In genomic region chr11:3865388-3866193, GRCh38 we compare ENCODE assay signal across 9 cellular contexts. TPM values are rescaled to one million over a fixed set of nuclear protein-coding genes. Genes with fewer than 3 reads are reported as not detected.
A peak's percentile ranks its signal among the peaks of the same experiment; 100 is the strongest.
DNase-seq lines count a peak whose midpoint lies in the region; ATAC-seq, FAIRE-seq and TF ChIP-seq lines count a peak whose summit lies in the region.
"Had no signal": no experiment of that assay in that cellular context is flagged by ENCODE, and none has a peak within 500 bp of the region (broad histone marks: within the 10 kb centered on the region; RNA-seq: fewer than 3 reads in every experiment).

No MANE protein-coding gene starts in this region.

- TF ChIP-seq EP300 in K562 (IDR thresholded peaks at IDR 0.05; ENCODE audit: low read length) = peak; percentile 85; the same call in 1 of the 2 replicates

- H3K27ac ChIP-seq in K562 (ENCODE audit: extremely low read depth, low read depth, low read length) (peak overlapping the region; percentile 77), muscle layer of duodenum (ENCODE audit: low read length) (peak overlapping the region; percentile 12), SJCRH30 (no peak overlapping the region)

- no peaks in the 10 kb centered on the region for H4K20me1 ChIP-seq in K562 (replicated peaks; ENCODE audit: control insufficient read depth, insufficient read depth, low read length)

- ATAC-seq in K562 = peak; percentile 36
- ATAC-seq in HG02588 (IDR thresholded peaks at IDR 0.05; ENCODE audit: unreplicated experiment) = no peak
- no peak for ATAC-seq in HG02763 (IDR thresholded peaks at IDR 0.05; ENCODE audit: unreplicated experiment)

- H3K4me1 ChIP-seq in K562 (replicated peaks in 1 of 2; ENCODE audit: control insufficient read depth in 2 of 2, insufficient read depth in 2 of 2, low read length in 2 of 2) = peaks cover 41 to 75% of the 10 kb centered on the region in 2 experiments
- H3K4me1 ChIP-seq in muscle layer of duodenum (ENCODE audit: control insufficient read depth in 1 of 2, insufficient read depth in 2 of 2, low read length in 2 of 2) = peaks cover 25 to 41% of the 10 kb centered on the region in 2 donors
- no peaks in the 10 kb centered on the region for H3K4me1 ChIP-seq in SJCRH30

- H3K4me2 ChIP-seq in K562 (ENCODE audit: insufficient read depth, low read length) = peak overlapping the region; percentile 47

- no peak overlapping the region for H3K4me3 ChIP-seq in K562
- H3K4me3 ChIP-seq in muscle layer of duodenum (ENCODE audit: low read depth in 1 of 2, low read length in 2 of 2) = no peak overlapping the region
- no peak overlapping the region for H3K4me3 ChIP-seq in SJCRH30

- peak; percentile 60 for DNase-seq in DMS79 (lab: John Stamatoyannopoulos, UW)
- peak; percentile 76 for DNase-seq in HT1080 (ENCODE audit: low read depth)
- peak in 2 of 4 experiments; percentile 55 to 80 for DNase-seq in K562 (ENCODE audit: extremely low read depth in 1 of 4, low spot score in 3 of 4)
- DNase-seq in SJCRH30 = no peak
- no peak for DNase-seq in globus pallidus (ENCODE audit: low spot score)

- peak; percentile 77 for FAIRE-seq in K562 (lab: Jason Lieb, UNC)
- FAIRE-seq: islet of Langerhans had no signal

- peak overlapping the region; percentile 33 to 53; a peak in 3 of 4 replicates for H3K9ac ChIP-seq in K562 (ENCODE audit: insufficient read depth in 1 of 2, low read depth in 2 of 2, low read length in 2 of 2)

- H3K9me1 ChIP-seq in K562 (ENCODE audit: control insufficient read depth, insufficient read depth, low read length) = no peaks in the 10 kb centered on the region

- in situ Hi-C loops in K562 (cut with MboI) = no loop called here

- H3K36me3 ChIP-seq in K562 (ENCODE audit: control insufficient read depth, insufficient read depth, low read length) (no peaks in the 10 kb centered on the region), muscle layer of duodenum (ENCODE audit: control insufficient read depth in 1 of 2, insufficient read depth in 2 of 2, low read length in 2 of 2) (no peaks in the 10 kb centered on the region), SJCRH30 (no peaks in the 10 kb centered on the region)

- intact Hi-C loops in K562 (cut with micrococcal nuclease) = loop anchor here (2.0 kb wide), 1 partner anchor 19 kb away; no protein-coding TSS in a partner anchor

- POLR2A ChIA-PET in K562 (lab: Yijun Ruan, JAX) = interaction anchor here (1.0 to 3.3 kb wide), 3 partner anchors 10 to 226 kb away, joined by 3 to 34 read pairs (median 10); partner anchors contain the start of gene STIM1

- H3K79me2 ChIP-seq in K562 (ENCODE audit: control insufficient read depth, insufficient read depth, low read length) = peaks cover 95% of the 10 kb centered on the region

- no peak overlapping the region for H2AFZ ChIP-seq in K562 (ENCODE audit: low read depth, low read length)

- 5% methylated on average over 3 of the region's 3 CpGs for WGBS in K562 (ENCODE audit: insufficient coverage, low coverage, missing lambda C conversion rate)

- H3K27me3 ChIP-seq in K562 (ENCODE audit: control insufficient read depth in 2 of 2, insufficient read depth in 2 of 2, low read length in 2 of 2) (no peaks in the 10 kb centered on the region), muscle layer of duodenum (ENCODE audit: low read depth, low read length) (no peaks in the 10 kb centered on the region), SJCRH30 (no peaks in the 10 kb centered on the region)

- no peak for TF ChIP-seq CTCF in K562 (IDR thresholded peaks at IDR 0.05 in 2 of 3, conservative IDR thresholded peaks at IDR 0.05 in 1 of 3; ENCODE audit: insufficient read depth in 2 of 3, low read depth in 1 of 3, low read length in 3 of 3)

- H3K9me3 ChIP-seq in K562 (replicated peaks; ENCODE audit: control insufficient read depth, insufficient read depth, low read depth, low read length) (no peaks in the 10 kb centered on the region), muscle layer of duodenum (ENCODE audit: control insufficient read depth in 1 of 2, low read length in 2 of 2) (no peaks in the 10 kb centered on the region), SJCRH30 (replicated peaks) (no peaks in the 10 kb centered on the region)

- TF ChIP-seq POLR2A in K562 (conservative IDR thresholded peaks at IDR 0.05) = no peak

- TF ChIP-seq RAD21 in K562 (CRISPR knock-in tag; conservative IDR thresholded peaks at IDR 0.05 in 1 of 2, IDR thresholded peaks at IDR 0.05 in 1 of 2) = peak in 1 of 2 experiments; percentile 7; a peak in 1 of 4 replicates

- CTCF ChIA-PET in K562 (lab: Yijun Ruan, JAX; ENCODE audit: low intra/inter-chr PET ratio) = no interaction called here

- BruUV-seq in K562 (replicated peaks; lab: Mats Ljungman, UMichigan) = no TSS peak

TF ChIP-seq in K562, 482 proteins besides CTCF, POLR2A, EP300 and RAD21 (continues in another document):
- no peak for TF ChIP-seq ELF4 (CRISPR knock-in tag; IDR thresholded peaks at IDR 0.05)
- peak; percentile 69 for TF ChIP-seq CBFA2T2 (conservative IDR thresholded peaks at IDR 0.05)

RNA-seq across cellular contexts. Expression of gene STIM1, which starts 10.1 kb away (rescaled TPM):
- 14.6 and 18.1 TPM in 2 replicates for total RNA-seq in HT1080 (2014; rRNA removed; shearing (Covaris generic))
- 17.3 and 19.9 TPM in 2 replicates for polyA plus RNA-seq in HT1080 (2015; cell fraction: cytosol; rRNA removed)
- 21.3 and 30.7 TPM in 2 replicates for polyA plus RNA-seq in HT1080 (2015; cell fraction: nucleus; rRNA removed)
- 148 and 250 TPM in 2 replicates for total RNA-seq in K562 (2011; cell fraction: chromatin; rRNA removed; ENCODE audit: low replicate concordance)
- 183 and 205 TPM in 2 replicates for total RNA-seq in K562 (2011; cell fraction: nucleolus; rRNA removed)
- total RNA-seq in K562 (2011; cell fraction: nucleoplasm; rRNA removed) = 147 and 198 TPM in 2 replicates
- 22.1 and 23.9 TPM in 2 replicates for total RNA-seq in K562 (2014; rRNA removed)
- 25.8 and 28.2 TPM in 2 replicates for total RNA-seq in K562 (2014; rRNA removed; fragmentation: Illumina TruSeq; extraction: Trizol)
- 18.3 and 20.6 TPM in 2 replicates for total RNA-seq in K562 (2015; rRNA removed; fragmentation: Illumina TruSeq; extraction: Trizol)
- total RNA-seq in K562 (2021) = 50.4 and 50.5 TPM in 2 replicates
- 30.2 and 42.1 TPM in 2 replicates for polyA plus RNA-seq in K562 (2011; rRNA removed)
- polyA plus RNA-seq in K562 (2011; cell fraction: cytosol; rRNA removed) = 32.2 and 32.4 TPM in 2 replicates
- 47.0 and 55.3 TPM in 2 replicates for polyA plus RNA-seq in K562 (2011; cell fraction: nucleus; rRNA removed)
- polyA plus RNA-seq in K562 (2012) = 55.9 and 67.3 TPM in 2 replicates
- polyA plus RNA-seq in K562 (2014; fragmentation: Illumina TruSeq; extraction: Trizol) = 38.8 and 39.1 TPM in 2 replicates
- polyA plus RNA-seq in K562 (2014; fragmentation: Nextera tagmentation; extraction: Ambion mirVana) = 1 to 10 TPM; 7.7 to 8.0 TPM
- 22.5 and 24.7 TPM in 2 replicates for polyA plus RNA-seq in K562 (2014; rRNA removed)
- 160 and 190 TPM in 2 replicates for polyA minus RNA-seq in K562 (2011; rRNA and poly(A)+ RNA removed)
- 46.1 and 63.4 TPM in 2 replicates for polyA minus RNA-seq in K562 (2011; cell fraction: cytosol; rRNA and poly(A)+ RNA removed)
- polyA minus RNA-seq in K562 (2011; cell fraction: nucleus; rRNA and poly(A)+ RNA removed) = 30.4 and 55.1 TPM in 2 replicates
- 12.9 and 14.7 TPM in 2 replicates for total RNA-seq in SJCRH30 (2014; rRNA removed; shearing (Covaris generic))

RNA-seq across cellular contexts. Expression of gene RHOG, which starts 24.8 kb away (rescaled TPM):
- 55.9 and 98.7 TPM in 2 replicates for total RNA-seq in HT1080 (2014; rRNA removed; shearing (Covaris generic))
- polyA plus RNA-seq in HT1080 (2015; cell fraction: cytosol; rRNA removed) = 126 and 148 TPM in 2 replicates
- polyA plus RNA-seq in HT1080 (2015; cell fraction: nucleus; rRNA removed) = 38.0 and 43.6 TPM in 2 replicates
- total RNA-seq in K562 (2011; cell fraction: chromatin; rRNA removed; ENCODE audit: low replicate concordance) = 27.7 and 100.0 TPM in 2 replicates
- 89.7 and 100 TPM in 2 replicates for total RNA-seq in K562 (2011; cell fraction: nucleolus; rRNA removed)
- 70.6 and 86.3 TPM in 2 replicates for total RNA-seq in K562 (2011; cell fraction: nucleoplasm; rRNA removed)
- total RNA-seq in K562 (2014; rRNA removed) (80.3 and 117 TPM in 2 replicates), K562 (2014; rRNA removed; fragmentation: Illumina TruSeq; extraction: Trizol) (34.7 and 43.6 TPM in 2 replicates), K562 (2015; rRNA removed; fragmentation: Illumina TruSeq; extraction: Trizol) (70.0 and 71.8 TPM in 2 replicates), K562 (2021) (157 and 162 TPM in 2 replicates)
- polyA plus RNA-seq in K562 (2011; rRNA removed) (112 and 121 TPM in 2 replicates), K562 (2014; fragmentation: Illumina TruSeq; extraction: Trizol) (153 and 223 TPM in 2 replicates), K562 (2014; fragmentation: Nextera tagmentation; extraction: Ambion mirVana) (10 to 100 TPM; 22.6 to 36.8 TPM), K562 (2014; rRNA removed) (134 and 159 TPM in 2 replicates)
- 199 and 423 TPM in 2 replicates for polyA plus RNA-seq in K562 (2011; cell fraction: cytosol; rRNA removed)
- polyA plus RNA-seq in K562 (2011; cell fraction: nucleus; rRNA removed) = 55.6 and 75.5 TPM in 2 replicates
- 177 and 217 TPM in 2 replicates for polyA plus RNA-seq in K562 (2012)
- polyA minus RNA-seq in K562 (2011; rRNA and poly(A)+ RNA removed) = 68.0 and 101 TPM in 2 replicates
- polyA minus RNA-seq in K562 (2011; cell fraction: cytosol; rRNA and poly(A)+ RNA removed) = 169 and 173 TPM in 2 replicates
- polyA minus RNA-seq in K562 (2011; cell fraction: nucleus; rRNA and poly(A)+ RNA removed) = 39.9 and 49.1 TPM in 2 replicates
- 15.5 and 17.4 TPM in 2 replicates for total RNA-seq in SJCRH30 (2014; rRNA removed; shearing (Covaris generic))

RNA-seq across cellular contexts. Expression of gene PGAP2, which starts 57.2 kb away (rescaled TPM):
- total RNA-seq in HT1080 (2014; rRNA removed; shearing (Covaris generic)) = 11.0 and 12.0 TPM in 2 replicates
- polyA plus RNA-seq in HT1080 (2015; cell fraction: cytosol; rRNA removed) = 17.8 and 20.5 TPM in 2 replicates
- polyA plus RNA-seq in HT1080 (2015; cell fraction: nucleus; rRNA removed) = 27.4 and 28.8 TPM in 2 replicates
- total RNA-seq in K562 (2011; cell fraction: chromatin; rRNA removed; ENCODE audit: low replicate concordance) = 52.9 and 128 TPM in 2 replicates
- 70.0 and 81.9 TPM in 2 replicates for total RNA-seq in K562 (2011; cell fraction: nucleolus; rRNA removed)
- total RNA-seq in K562 (2011; cell fraction: nucleoplasm; rRNA removed) = 77.8 and 87.7 TPM in 2 replicates
- total RNA-seq in K562 (2014; rRNA removed) (17.9 and 26.9 TPM in 2 replicates), K562 (2014; rRNA removed; fragmentation: Illumina TruSeq; extraction: Trizol) (18.4 and 20.2 TPM in 2 replicates), K562 (2015; rRNA removed; fragmentation: Illumina TruSeq; extraction: Trizol) (20.6 and 22.7 TPM in 2 replicates), K562 (2021) (35.2 and 38.0 TPM in 2 replicates)
- polyA plus RNA-seq in K562 (2011; rRNA removed) (47.2 and 57.2 TPM in 2 replicates), K562 (2014; fragmentation: Illumina TruSeq; extraction: Trizol) (46.4 and 49.7 TPM in 2 replicates), K562 (2014; fragmentation: Nextera tagmentation; extraction: Ambion mirVana) (10 to 100 TPM; 33.7 to 40.0 TPM), K562 (2014; rRNA removed) (31.8 and 34.9 TPM in 2 replicates)
- polyA plus RNA-seq in K562 (2011; cell fraction: cytosol; rRNA removed) = 61.2 and 89.0 TPM in 2 replicates
- 177 and 185 TPM in 2 replicates for polyA plus RNA-seq in K562 (2011; cell fraction: nucleus; rRNA removed)
- 38.5 and 43.9 TPM in 2 replicates for polyA plus RNA-seq in K562 (2012)
- 32.7 and 40.7 TPM in 2 replicates for polyA minus RNA-seq in K562 (2011; rRNA and poly(A)+ RNA removed)
- polyA minus RNA-seq in K562 (2011; cell fraction: cytosol; rRNA and poly(A)+ RNA removed) = 16.9 and 30.9 TPM in 2 replicates
- 18.3 and 23.0 TPM in 2 replicates for polyA minus RNA-seq in K562 (2011; cell fraction: nucleus; rRNA and poly(A)+ RNA removed)
- 4.5 and 5.3 TPM in 2 replicates for total RNA-seq in SJCRH30 (2014; rRNA removed; shearing (Covaris generic))

Comparison
In these comparisons a context has a peak if more than half of its experiments do, and no peak if none do; other contexts are left out.
1. DNase-seq: peak in DMS79 (single experiment) and HT1080 (single experiment); none in SJCRH30 (0 of 2) and globus pallidus (single experiment).